Comparison of ENCODE assay signal across 9 cellular contexts in the genomic region with DNA sequence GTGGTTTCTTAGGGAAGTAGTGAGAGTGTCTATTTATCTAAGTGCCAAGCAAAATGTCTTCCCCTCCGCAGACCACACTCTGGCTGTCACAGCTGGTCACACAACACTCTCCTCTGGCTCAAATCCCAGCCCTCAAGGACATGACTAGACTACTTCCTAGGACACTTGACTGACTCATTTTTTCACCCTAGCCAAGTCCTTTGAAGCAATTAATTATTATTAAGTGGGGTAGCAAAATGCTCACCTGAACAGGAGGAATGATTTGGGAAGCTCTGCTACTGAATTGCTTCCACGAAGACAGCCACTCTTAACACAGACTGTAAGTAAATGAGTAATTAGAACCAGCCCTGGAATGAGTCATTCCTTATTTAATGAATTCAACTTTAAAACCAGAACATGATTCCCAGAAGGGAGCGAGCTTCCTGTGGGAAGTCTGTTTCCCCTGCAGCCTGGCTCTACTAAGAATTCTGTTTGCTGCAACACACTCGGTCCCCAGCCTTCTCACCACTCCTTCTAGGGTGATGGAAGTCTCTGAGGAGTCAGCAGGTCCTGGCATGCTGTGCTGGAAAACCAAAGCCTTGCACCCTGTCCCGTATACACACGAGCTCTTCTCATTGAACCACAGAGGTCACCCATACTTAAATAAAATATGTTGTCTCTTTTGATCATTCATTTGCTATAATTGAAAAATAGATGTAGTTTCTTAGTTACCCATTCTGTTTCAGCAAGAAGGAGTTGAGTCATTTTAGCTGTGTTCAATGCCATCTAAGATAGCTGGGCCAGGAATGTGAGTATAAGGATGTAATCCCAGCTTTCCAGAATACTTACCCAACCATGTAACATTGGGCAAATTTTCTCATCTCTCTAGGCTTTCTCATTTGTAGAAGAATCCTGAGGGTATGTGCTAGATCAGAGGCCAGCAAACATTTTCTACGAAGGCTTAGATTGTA.
DNase-seq lines count a peak whose midpoint lies in the region; ATAC-seq and TF ChIP-seq lines count a peak whose summit lies in the region.
"Had no signal": no experiment of that assay in that cellular context is flagged by ENCODE, and none has a peak within 500 bp of the region (broad histone marks: within the 10 kb centered on the region; RNA-seq: fewer than 3 reads in every experiment).

No MANE protein-coding gene starts in this region.

- H4K20me1 ChIP-seq in SK-N-SH (ENCODE audit: insufficient read depth): no peaks in the 10 kb centered on the region

- no peak overlapping the region; the same call in none of the 2 replicates for H2AFZ ChIP-seq in SK-N-SH (ENCODE audit: low read depth)

- H3K27ac ChIP-seq in SK-N-SH (ENCODE audit: low read depth in 2 of 2, low read length in 1 of 2): peak overlapping the region; percentile 88 to 96
- peak overlapping the region; percentile 42 for H3K27ac ChIP-seq in suprapubic skin

- H3K27ac Mint-ChIP-seq in activated CD4-positive, alpha-beta memory T cell treated with anti-CD3 and anti-CD28 coated beads for 36 hours: no peak overlapping the region
- H3K27ac Mint-ChIP-seq: IgD-negative memory B cell had no signal

- no peak overlapping the region for H3K4me3 Mint-ChIP-seq in activated CD4-positive, alpha-beta memory T cell treated with anti-CD3 and anti-CD28 coated beads for 36 hours
- H3K4me3 Mint-ChIP-seq: IgD-negative memory B cell had no signal

- H3K4me1 Mint-ChIP-seq in activated CD4-positive, alpha-beta memory T cell treated with anti-CD3 and anti-CD28 coated beads for 36 hours (ENCODE audit: low read depth): no peaks in the 10 kb centered on the region
- H3K4me1 Mint-ChIP-seq: IgD-negative memory B cell had no signal

- peak overlapping the region; percentile 69 for H3K4me2 ChIP-seq in SK-N-SH

- no peaks in the 10 kb centered on the region for H3K36me3 Mint-ChIP-seq in activated CD4-positive, alpha-beta memory T cell treated with anti-CD3 and anti-CD28 coated beads for 36 hours

- TF ChIP-seq POLR2A in suprapubic skin (IDR thresholded peaks at IDR 0.05): no peak

- H3K4me1 ChIP-seq in SK-N-SH (ENCODE audit: control insufficient read depth in 1 of 2, insufficient read depth in 2 of 2, low read depth in 1 of 2, low read length in 1 of 2) (peaks cover 19 to 22% of the 10 kb centered on the region in 2 experiments), suprapubic skin (peaks cover 12% of the 10 kb centered on the region)

- no peaks in the 10 kb centered on the region for H3K9me3 ChIP-seq in SK-N-SH
- no peaks in the 10 kb centered on the region for H3K9me3 ChIP-seq in suprapubic skin

- H3K36me3 ChIP-seq in SK-N-SH (replicated peaks in 1 of 2; ENCODE audit: control insufficient read depth in 1 of 2, insufficient read depth in 2 of 2, low read length in 1 of 2) (peaks cover 0 to 3% of the 10 kb centered on the region in 2 experiments), suprapubic skin (no peaks in the 10 kb centered on the region)

- POLR2A ChIA-PET in SK-N-SH (lab: Yijun Ruan, JAX): interaction anchor here (1.0 to 1.8 kb wide), 2 partner anchors 23 to 62 kb away, joined by 4 read pairs; no protein-coding TSS in a partner anchor
- POLR2A ChIA-PET in activated CD4-positive, alpha-beta memory T cell treated with anti-CD3 and anti-CD28 coated beads for 36 hours (lab: Charles Lee): no interaction called here

- intact Hi-C loops in Right ventricle myocardium superior (cut with DNase I): no loop called here
- intact Hi-C loops in activated CD4-positive, alpha-beta memory T cell treated with anti-CD3 and anti-CD28 coated beads for 36 hours (cut with micrococcal nuclease): no loop called here

- H3K79me2 ChIP-seq in SK-N-SH (ENCODE audit: insufficient read depth): no peaks in the 10 kb centered on the region

- no peaks in the 10 kb centered on the region for H3K9me2 ChIP-seq in SK-N-SH

- peaks cover 22% of the 10 kb centered on the region for H3F3A ChIP-seq in SK-N-SH (replicated peaks; ENCODE audit: insufficient read depth)

- CTCF ChIA-PET in SK-N-SH (lab: Yijun Ruan, JAX): interaction anchor here (1.1 to 3.0 kb wide), 5 partner anchors 16 to 263 kb away, joined by 3 to 10 read pairs (median 4); no protein-coding TSS in a partner anchor
- CTCF ChIA-PET in activated CD4-positive, alpha-beta memory T cell treated with anti-CD3 and anti-CD28 coated beads for 36 hours (lab: Charles Lee): interaction anchor here (0.5 kb wide), 1 partner anchor 188 kb away, joined by 3 read pairs; no protein-coding TSS in a partner anchor

- DNase-seq in HFF-Myc (ENCODE audit: extremely low read depth, low read depth): peak; percentile 39
- DNase-seq in SK-N-SH: peak; percentile 43
- DNase-seq in Right ventricle myocardium superior: no peak
- no peak for DNase-seq in suprapubic skin (ENCODE audit: low spot score in 2 of 2)
- no peak for DNase-seq in activated CD4-positive, alpha-beta memory T cell treated with anti-CD3 and anti-CD28 coated beads for 36 hours
- no peak for DNase-seq in DMS153 (lab: John Stamatoyannopoulos, UW)

- 18% methylated on average over 7 of the region's 7 CpGs for WGBS in SK-N-SH (ENCODE audit: low lambda C conversion rate)
- 20% methylated on average over 7 of the region's 7 CpGs for WGBS in suprapubic skin

- H3K27me3 Mint-ChIP-seq in activated CD4-positive, alpha-beta memory T cell treated with anti-CD3 and anti-CD28 coated beads for 36 hours: no peaks in the 10 kb centered on the region

- TF ChIP-seq EP300 in SK-N-SH (IDR thresholded peaks at IDR 0.05; ENCODE audit: borderline replicate concordance in 1 of 2, low read depth in 1 of 2, low read length in 1 of 2): peak in 1 of 2 experiments; percentile 66; a peak in 1 of 4 replicates
- no peak for TF ChIP-seq EP300 in suprapubic skin (IDR thresholded peaks at IDR 0.05)

- TF ChIP-seq RAD21 in SK-N-SH (IDR thresholded peaks at IDR 0.05; ENCODE audit: low read length): no peak; the same call in 1 of the 2 replicates

- H3K4me3 ChIP-seq in HFF-Myc (replicated peaks; ENCODE audit: low read depth, low read length): no peak overlapping the region
- H3K4me3 ChIP-seq in SK-N-SH (ENCODE audit: low read depth in 2 of 2, low read length in 1 of 2): peak overlapping the region; percentile 3 to 32; a peak in 3 of 4 replicates
- no peak overlapping the region for H3K4me3 ChIP-seq in suprapubic skin

- TF ChIP-seq CTCF in HFF-Myc (IDR thresholded peaks at IDR 0.05; ENCODE audit: low read depth, low read length, missing control alignments) (no peak), SK-N-SH (IDR thresholded peaks at IDR 0.05) (no peak), suprapubic skin (IDR thresholded peaks at IDR 0.05) (no peak)

- no peaks in the 10 kb centered on the region for H3K27me3 ChIP-seq in SK-N-SH (ENCODE audit: insufficient read depth)
- H3K27me3 ChIP-seq in suprapubic skin: no peaks in the 10 kb centered on the region

- peak; percentile 83 for ATAC-seq in Right ventricle myocardium superior (ENCODE audit: poor library complexity)
- no peak for ATAC-seq in GM18517 (IDR thresholded peaks at IDR 0.05; ENCODE audit: unreplicated experiment)
- ATAC-seq in GM18873 (IDR thresholded peaks at IDR 0.05; ENCODE audit: low FRiP score, unreplicated experiment): no peak

- H3K9me3 Mint-ChIP-seq in activated CD4-positive, alpha-beta memory T cell treated with anti-CD3 and anti-CD28 coated beads for 36 hours: peaks cover 4% of the 10 kb centered on the region

- peak overlapping the region; percentile 17; the same call in 1 of the 2 replicates for H3K9ac ChIP-seq in SK-N-SH

TF ChIP-seq in SK-N-SH, 30 proteins besides CTCF, POLR2A, EP300 and RAD21 (continues in another document):
- TF ChIP-seq FOSL2 (IDR thresholded peaks at IDR 0.05; ENCODE audit: borderline replicate concordance, low read depth) (peak; percentile 59; the same call in 1 of the 2 replicates), ELF1 (IDR thresholded peaks at IDR 0.05) (no peak), SMC3 (IDR thresholded peaks at IDR 0.05; ENCODE audit: low read depth, low read length) (no peak), MEF2A (IDR thresholded peaks at IDR 0.05; ENCODE audit: borderline replicate concordance, low read depth) (no peak), POLR2AphosphoS5 (IDR thresholded peaks at IDR 0.05; ENCODE audit: low read depth, low read length) (peak; percentile 31; the same call in 1 of the 2 replicates), RCOR1 (IDR thresholded peaks at IDR 0.05; ENCODE audit: low read length) (no peak; the same call in 1 of the 2 replicates), TCF12 (IDR thresholded peaks at IDR 0.05) (peak; percentile 66)
- TF ChIP-seq, protein P1, sequence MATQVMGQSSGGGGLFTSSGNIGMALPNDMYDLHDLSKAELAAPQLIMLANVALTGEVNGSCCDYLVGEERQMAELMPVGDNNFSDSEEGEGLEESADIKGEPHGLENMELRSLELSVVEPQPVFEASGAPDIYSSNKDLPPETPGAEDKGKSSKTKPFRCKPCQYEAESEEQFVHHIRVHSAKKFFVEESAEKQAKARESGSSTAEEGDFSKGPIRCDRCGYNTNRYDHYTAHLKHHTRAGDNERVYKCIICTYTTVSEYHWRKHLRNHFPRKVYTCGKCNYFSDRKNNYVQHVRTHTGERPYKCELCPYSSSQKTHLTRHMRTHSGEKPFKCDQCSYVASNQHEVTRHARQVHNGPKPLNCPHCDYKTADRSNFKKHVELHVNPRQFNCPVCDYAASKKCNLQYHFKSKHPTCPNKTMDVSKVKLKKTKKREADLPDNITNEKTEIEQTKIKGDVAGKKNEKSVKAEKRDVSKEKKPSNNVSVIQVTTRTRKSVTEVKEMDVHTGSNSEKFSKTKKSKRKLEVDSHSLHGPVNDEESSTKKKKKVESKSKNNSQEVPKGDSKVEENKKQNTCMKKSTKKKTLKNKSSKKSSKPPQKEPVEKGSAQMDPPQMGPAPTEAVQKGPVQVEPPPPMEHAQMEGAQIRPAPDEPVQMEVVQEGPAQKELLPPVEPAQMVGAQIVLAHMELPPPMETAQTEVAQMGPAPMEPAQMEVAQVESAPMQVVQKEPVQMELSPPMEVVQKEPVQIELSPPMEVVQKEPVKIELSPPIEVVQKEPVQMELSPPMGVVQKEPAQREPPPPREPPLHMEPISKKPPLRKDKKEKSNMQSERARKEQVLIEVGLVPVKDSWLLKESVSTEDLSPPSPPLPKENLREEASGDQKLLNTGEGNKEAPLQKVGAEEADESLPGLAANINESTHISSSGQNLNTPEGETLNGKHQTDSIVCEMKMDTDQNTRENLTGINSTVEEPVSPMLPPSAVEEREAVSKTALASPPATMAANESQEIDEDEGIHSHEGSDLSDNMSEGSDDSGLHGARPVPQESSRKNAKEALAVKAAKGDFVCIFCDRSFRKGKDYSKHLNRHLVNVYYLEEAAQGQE (IDR thresholded peaks at IDR 0.05; ENCODE audit: low read depth, low read length): 0 out of 2 replicates have a peak, but pooled peaks have one; percentile 11
- TF ChIP-seq, protein P2, sequence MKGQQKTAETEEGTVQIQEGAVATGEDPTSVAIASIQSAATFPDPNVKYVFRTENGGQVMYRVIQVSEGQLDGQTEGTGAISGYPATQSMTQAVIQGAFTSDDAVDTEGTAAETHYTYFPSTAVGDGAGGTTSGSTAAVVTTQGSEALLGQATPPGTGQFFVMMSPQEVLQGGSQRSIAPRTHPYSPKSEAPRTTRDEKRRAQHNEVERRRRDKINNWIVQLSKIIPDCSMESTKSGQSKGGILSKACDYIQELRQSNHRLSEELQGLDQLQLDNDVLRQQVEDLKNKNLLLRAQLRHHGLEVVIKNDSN (IDR thresholded peaks at IDR 0.05; ENCODE audit: borderline replicate concordance, low read depth): no peak

Comparison
In these comparisons a context has a peak if more than half of its experiments do, and no peak if none do; other contexts are left out.
1. DNase-seq: peak in HFF-Myc (single experiment) and SK-N-SH (single experiment); none in Right ventricle myocardium superior (single experiment), suprapubic skin (0 of 2), activated CD4-positive, alpha-beta memory T cell treated with anti-CD3 and anti-CD28 coated beads for 36 hours (single experiment) and DMS153 (single experiment).
2. H3K4me3 ChIP-seq: peak in SK-N-SH (2 of 2); none in HFF-Myc (single experiment) and suprapubic skin (single experiment).